ENCODE assay signal across 16 cellular contexts in genomic region chr2:167506395-167506794, GRCh38.
A peak's percentile ranks its signal among the peaks of the same experiment; 100 is the strongest.
DNase-seq lines count a peak whose midpoint lies in the region; ATAC-seq and TF ChIP-seq lines count a peak whose summit lies in the region.
"Had no signal": no experiment of that assay in that cellular context is flagged by ENCODE, and none has a peak within 500 bp of the region (broad histone marks: within the 10 kb centered on the region; RNA-seq: fewer than 3 reads in every experiment).

No MANE protein-coding gene starts in this region.

- H3K9ac ChIP-seq in PC-3 (ENCODE audit: low read length), result no peak overlapping the region
- H3K9ac ChIP-seq: GM23248, KMS-11 had no signal

- no peaks in the 10 kb centered on the region for H3K9me2 ChIP-seq in PC-3 (replicated peaks; ENCODE audit: low read length)

- no peaks in the 10 kb centered on the region for H4K20me1 ChIP-seq in PC-3 (ENCODE audit: low read length)

- no peaks in the 10 kb centered on the region for H3K36me3 ChIP-seq in PC-3 (ENCODE audit: low read depth, low read length)

- in situ Hi-C loops in astrocyte of the spinal cord (cut with HindIII; ENCODE audit: low sequenced_read_pairs), result no loop called here

- DNase-seq in PC-3 (peak; percentile 17), astrocyte of the spinal cord (ENCODE audit: low read depth, low spot score) (peak; percentile 50), foreskin fibroblast (peak; percentile 16 to 24), left cardiac atrium (no peak)
- DNase-seq: ACHN; AML-193; Caco-2; CD4-positive, alpha-beta T cell; GM23248; HFFc6 had no signal

- no peak overlapping the region for H2AFZ ChIP-seq in PC-3 (ENCODE audit: low read length)
- H2AFZ ChIP-seq: GM23248 had no signal

- TF ChIP-seq CTCF in PC-3 (conservative IDR thresholded peaks at IDR 0.05; ENCODE audit: low read depth, low read length) (no peak), astrocyte of the spinal cord (IDR thresholded peaks at IDR 0.05; ENCODE audit: low read depth, low read length) (no peak), foreskin fibroblast (IDR thresholded peaks at IDR 0.05; ENCODE audit: low read depth, low read length) (no peak)

- ATAC-seq in PC-3, result no peak
- ATAC-seq in HG02870 (IDR thresholded peaks at IDR 0.05; ENCODE audit: unreplicated experiment), result no peak
- ATAC-seq in left cardiac atrium, result no peak
- ATAC-seq in GM19023 (IDR thresholded peaks at IDR 0.05; ENCODE audit: unreplicated experiment), result no peak
- ATAC-seq in GM18498 (IDR thresholded peaks at IDR 0.05; ENCODE audit: unreplicated experiment), result no peak
- ATAC-seq: HCT116 had no signal

- no TSS peak for BruUV-seq in PC-3 (replicated peaks; lab: Mats Ljungman, UMichigan)

- no peaks in the 10 kb centered on the region for H3K9me3 ChIP-seq in PC-3 (ENCODE audit: low read length)
- H3K9me3 ChIP-seq: Caco-2 had no signal

- no peaks in the 10 kb centered on the region for H3K27me3 ChIP-seq in PC-3 (ENCODE audit: low read length)

- H3K27ac ChIP-seq in PC-3 (ENCODE audit: low read length), result no peak overlapping the region
- H3K27ac ChIP-seq: C4-2B, GM23248, KMS-11 had no signal

- CTCF ChIA-PET in PC-3 (lab: Charles Lee), result no interaction called here

- peaks cover 7% of the 10 kb centered on the region for H3F3A ChIP-seq in PC-3 (ENCODE audit: low read length, unreplicated experiment)

- H3K4me1 ChIP-seq in PC-3 (ENCODE audit: insufficient read depth, low read length), result peaks cover 42% of the 10 kb centered on the region

- H3K4me3 ChIP-seq in PC-3 (ENCODE audit: low read length) (no peak overlapping the region), astrocyte of the spinal cord (ENCODE audit: low read depth, low read length) (no peak overlapping the region), foreskin fibroblast (ENCODE audit: low read depth in 1 of 2, low read length in 2 of 2) (no peak overlapping the region)
- H3K4me3 ChIP-seq: GM23248 had no signal

- H3K79me2 ChIP-seq in PC-3 (ENCODE audit: low read length), result no peaks in the 10 kb centered on the region

- H3K4me2 ChIP-seq in PC-3 (ENCODE audit: low read length), result no peak overlapping the region
- H3K4me2 ChIP-seq: KMS-11 had no signal

- intact Hi-C loops in PC-3 (cut with micrococcal nuclease), result no loop called here
- intact Hi-C loops in left cardiac atrium (cut with DNase I), result no loop called here

- POLR2A ChIA-PET in PC-3 (lab: Charles Lee; ENCODE audit: unreplicated experiment), result no interaction called here
